In the genomic region with DNA sequence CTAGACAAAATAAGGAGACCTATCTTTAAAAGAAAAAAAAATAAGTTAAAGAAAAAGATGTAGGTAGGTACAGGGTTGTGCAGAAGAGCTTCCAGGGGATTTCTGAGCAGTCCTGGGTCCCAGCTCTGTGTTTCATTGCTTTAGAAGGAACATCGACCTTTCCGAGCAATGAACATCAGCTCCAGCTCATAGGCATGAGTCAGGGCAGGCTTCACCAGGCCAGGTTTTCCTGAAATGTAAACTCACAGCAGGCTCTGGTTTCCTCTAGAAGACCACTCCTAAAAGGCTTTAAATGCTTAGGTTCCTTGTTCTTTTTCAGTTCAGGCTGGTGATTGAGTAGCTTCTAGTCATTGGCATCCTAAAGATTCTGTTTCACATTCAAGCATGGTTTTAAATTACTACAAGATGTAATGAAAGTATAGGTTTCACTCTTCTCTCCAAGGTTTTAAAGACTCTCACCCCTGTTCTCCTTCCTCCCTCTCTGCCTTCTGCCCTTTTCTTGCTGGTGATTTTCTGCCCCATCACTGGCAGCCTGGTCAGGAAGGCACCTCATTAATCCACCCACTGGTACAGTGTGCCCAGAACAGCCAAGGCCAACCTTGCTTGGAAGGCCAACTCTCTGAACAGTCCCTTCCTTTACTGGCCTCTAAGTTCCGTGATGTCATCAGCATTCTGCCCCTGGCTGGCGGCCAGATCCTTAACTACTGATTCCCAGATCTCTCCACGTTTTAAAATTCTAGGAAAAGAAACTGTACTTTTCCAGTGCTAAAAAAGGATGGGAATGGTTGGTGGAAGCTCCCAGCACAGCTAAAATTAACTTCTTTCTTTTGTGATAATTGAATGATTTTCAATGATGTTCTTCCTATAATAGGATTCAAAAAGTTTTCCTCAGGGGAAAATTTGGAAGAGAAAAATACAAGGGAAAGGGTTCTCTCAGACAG, we compare ENCODE assay signal across 8 cellular contexts.
DNase-seq lines count a peak whose midpoint lies in the region; ATAC-seq and TF ChIP-seq lines count a peak whose summit lies in the region.
"Had no signal": no experiment of that assay in that cellular context is flagged by ENCODE, and none has a peak within 500 bp of the region (broad histone marks: within the 10 kb centered on the region; RNA-seq: fewer than 3 reads in every experiment).

No MANE protein-coding gene starts in this region.

- peak overlapping the region; percentile 65 for H3K27ac ChIP-seq in colonic mucosa
- H3K27ac ChIP-seq in lung (ENCODE audit: low read depth in 1 of 2, low read length in 1 of 2): peak overlapping the region; percentile 56 to 58
- H3K27ac ChIP-seq in transverse colon: peak overlapping the region; percentile 14 to 60 (median 41)

- no peaks in the 10 kb centered on the region for H3K36me3 Mint-ChIP-seq in activated T-helper 17 cell treated with anti-CD3 and anti-CD28 coated beads, Interleukin-2, amount 50 U/mL, for 72 hours (ENCODE audit: low read depth)

- 54 to 78% methylated on average over 5 of the region's 5 CpGs for WGBS in lung, 2 donors
- WGBS in transverse colon (ENCODE audit: low coverage in 1 of 2), 2 donors: 48 to 68% methylated on average over 2 to 5 of the region's 5 CpGs

- TF ChIP-seq EP300 in transverse colon (IDR thresholded peaks at IDR 0.05; ENCODE audit: low read depth): no peak

- no peaks in the 10 kb centered on the region for H3K4me1 Mint-ChIP-seq in activated T-helper 17 cell treated with anti-CD3 and anti-CD28 coated beads, Interleukin-2, amount 50 U/mL, for 72 hours

- H3K9ac ChIP-seq in colonic mucosa (ENCODE audit: low read depth in 2 of 2, low read length in 2 of 2): no peak overlapping the region

- no peak overlapping the region for H3K4me3 Mint-ChIP-seq in activated T-helper 17 cell treated with anti-CD3 and anti-CD28 coated beads, Interleukin-2, amount 50 U/mL, for 72 hours

- H3K9me3 Mint-ChIP-seq in activated T-helper 17 cell treated with anti-CD3 and anti-CD28 coated beads, Interleukin-2, amount 50 U/mL, for 72 hours: no peaks in the 10 kb centered on the region

- ATAC-seq in lung (ENCODE audit: insufficient read depth, low FRiP score): no peak
- ATAC-seq in activated T-helper 17 cell treated with anti-CD3 and anti-CD28 coated beads, Interleukin-2, amount 50 U/mL, for 72 hours (replicated peaks): no peak
- ATAC-seq: activated CD4-positive, CD25-positive, alpha-beta regulatory T cell treated with anti-CD3 and anti-CD28 coated beads, Interleukin-2, amount 50 U/mL, for 24 hours had no signal

- H3K9me3 ChIP-seq in colonic mucosa: no peaks in the 10 kb centered on the region
- H3K9me3 ChIP-seq in lung (ENCODE audit: control insufficient read depth in 2 of 2, insufficient read depth in 1 of 2, low read length in 1 of 2): no peaks in the 10 kb centered on the region
- H3K9me3 ChIP-seq in transverse colon: no peaks in the 10 kb centered on the region

- H3K36me3 ChIP-seq in colonic mucosa (no peaks in the 10 kb centered on the region), lung (ENCODE audit: control insufficient read depth in 2 of 2, insufficient read depth in 2 of 2, low read length in 2 of 2) (peaks cover 0 to 1% of the 10 kb centered on the region in 2 donors), transverse colon (no peaks in the 10 kb centered on the region)

- H3K27me3 Mint-ChIP-seq in activated T-helper 17 cell treated with anti-CD3 and anti-CD28 coated beads, Interleukin-2, amount 50 U/mL, for 72 hours: no peaks in the 10 kb centered on the region

- TF ChIP-seq CTCF in colonic mucosa (IDR thresholded peaks at IDR 0.05) (no peak), lung (IDR thresholded peaks at IDR 0.05; ENCODE audit: control extremely low read depth, extremely low read depth) (no peak), transverse colon (IDR thresholded peaks at IDR 0.05) (no peak)

- TF ChIP-seq POLR2A in transverse colon (IDR thresholded peaks at IDR 0.05): no peak

- H3K4me3 ChIP-seq in colonic mucosa: no peak overlapping the region
- no peak overlapping the region for H3K4me3 ChIP-seq in lung
- no peak overlapping the region for H3K4me3 ChIP-seq in transverse colon

- intact Hi-C loops in colonic mucosa (cut with DNase I) (no loop called here), transverse colon (cut with DNase I; ENCODE audit: low total_unique reads) (no loop called here)

- no peak overlapping the region for H3K27ac Mint-ChIP-seq in activated T-helper 17 cell treated with anti-CD3 and anti-CD28 coated beads, Interleukin-2, amount 50 U/mL, for 72 hours

- H3K4me1 ChIP-seq in colonic mucosa: no peaks in the 10 kb centered on the region
- peaks cover 10 to 28% of the 10 kb centered on the region in 2 donors for H3K4me1 ChIP-seq in lung (ENCODE audit: control insufficient read depth in 2 of 2, insufficient read depth in 2 of 2, low read length in 2 of 2)
- H3K4me1 ChIP-seq in transverse colon: peaks cover 0 to 23% (median 14%) of the 10 kb centered on the region in 4 donors

- in situ Hi-C loops in transverse colon (cut with MboI; ENCODE audit: low pct_ligation_motif_present in 1 of 4, low pct_unique_long_range_greater_than_20kb in 1 of 4, low sequenced_read_pairs in 3 of 4): no loop called here

- DNase-seq in NCI-H446 treated with DMSO at 0.1 percent for 48 hours (lab: John Stamatoyannopoulos, UW): peak; percentile 20
- DNase-seq in colonic mucosa: peak; percentile 76
- peak; percentile 37 for DNase-seq in lung (ENCODE audit: low spot score)
- peak; percentile 58 for DNase-seq in transverse colon
- no peak for DNase-seq in NCI-H82 (lab: John Stamatoyannopoulos, UW)
- DNase-seq in NCI-H2081 treated with DMSO at 0.1 percent for 48 hours (lab: John Stamatoyannopoulos, UW): no peak

- H3K27me3 ChIP-seq in colonic mucosa: no peaks in the 10 kb centered on the region
- H3K27me3 ChIP-seq in lung (ENCODE audit: control insufficient read depth, insufficient read depth): no peaks in the 10 kb centered on the region
- H3K27me3 ChIP-seq in transverse colon: no peaks in the 10 kb centered on the region

Comparison
In these comparisons a context has a peak if more than half of its experiments do, and no peak if none do; other contexts are left out.
1. DNase-seq: peak in NCI-H446 treated with DMSO at 0.1 percent for 48 hours (single experiment), colonic mucosa (single experiment), lung (single experiment) and transverse colon (single experiment); none in NCI-H82 (single experiment) and NCI-H2081 treated with DMSO at 0.1 percent for 48 hours (single experiment).
2. Peak in every context shown above with its lines, with median percentiles within 50 percentile points of each other: H3K27ac ChIP-seq.